8 cellular contexts compared by ENCODE assay signal in genomic region chr17:19867654-19868395, GRCh38. TPM values are rescaled to one million over a fixed set of nuclear protein-coding genes. Genes with fewer than 3 reads are reported as not detected.
DNase-seq lines count a peak whose midpoint lies in the region; ATAC-seq and TF ChIP-seq lines count a peak whose summit lies in the region.

Gene ULK2 (minus strand): TSS chr17:19867936. CDS start chr17:19867417, 519 bp downstream.

- peaks cover 34% of the 10 kb centered on the region for H3K27me3 Mint-ChIP-seq in WTC11 (ENCODE audit: low read depth)

- POLR2A ChIA-PET in WTC11 (lab: Charles Lee) = interaction anchor here (1.1 to 1.5 kb wide), 2 partner anchors 219 to 288 kb away, joined by 3 read pairs; partner anchors contain the start of gene ALDH3A2

- 0 out of 2 replicates have a peak, but pooled peaks cover under 1% of the 10 kb centered on the region for H3K9me3 Mint-ChIP-seq in WTC11

- ATAC-seq in GM18909 (IDR thresholded peaks at IDR 0.05; ENCODE audit: poor library complexity, unreplicated experiment) (peak; percentile 59), WTC11 (peak; percentile 79), left colon (peak; percentile 87)

- TF ChIP-seq CTCF in LNCAP (IDR thresholded peaks at IDR 0.05) (peak; percentile 37; the same call in 1 of the 2 replicates), WTC11 (IDR thresholded peaks at IDR 0.05) (no peak)

- H3K36me3 Mint-ChIP-seq in WTC11 = no peaks in the 10 kb centered on the region

- intact Hi-C loops in left colon (cut with DNase I, micrococcal nuclease) = no loop called here

- H3K4me1 Mint-ChIP-seq in WTC11 = peaks cover 3% of the 10 kb centered on the region

- no peak within 1 kb of the TSS for H3K27ac Mint-ChIP-seq in WTC11

- CTCF ChIA-PET in WTC11 (lab: Charles Lee) = interaction anchor here (0.6 to 1.7 kb wide), 8 partner anchors 33 to 749 kb away, joined by 3 to 6 read pairs (median 3); partner anchors contain the start of genes AKAP10, MAPK7 and SPECC1

- peak within 1 kb of the TSS; percentile 79 for H3K4me3 Mint-ChIP-seq in WTC11

- DNase-seq in AG08396 (ENCODE audit: low spot score) (peak; percentile 90), WTC11 (ENCODE audit: low spot score) (peak; percentile 70), dermis blood vessel endothelial cell (peak; percentile 83), left colon (peak; percentile 36 to 57), NCI-H524 treated with DMSO at 0.1 percent for 48 hours (lab: John Stamatoyannopoulos, UW) (no peak)
- peak; percentile 12 to 51 (median 24) for DNase-seq in stimulated activated CD4-positive, alpha-beta T cell treated with anti-CD3 and anti-CD28 coated beads, Interleukin-12 subunit alpha, Interleukin-12 subunit beta, amount 100 ng/mL, for 48 hours (ENCODE audit: low read depth in 2 of 3, low spot score in 1 of 3)

TF ChIP-seq in WTC11, 78 proteins besides CTCF, POLR2A, EP300 and RAD21 (continues in another document):
- TF ChIP-seq ZBTB43 (CRISPR knock-in tag; IDR thresholded peaks at IDR 0.05) = 0 out of 2 replicates have a peak, but pooled peaks have one; percentile 56
- no peak for TF ChIP-seq STAT6 (CRISPR knock-in tag; conservative IDR thresholded peaks at IDR 0.05; ENCODE audit: low read depth)
- TF ChIP-seq SP1 (CRISPR knock-in tag; conservative IDR thresholded peaks at IDR 0.05) = peak; percentile 77
- TF ChIP-seq ZSCAN18 (CRISPR knock-in tag; IDR thresholded peaks at IDR 0.05) = 0 out of 2 replicates have a peak, but pooled peaks have one; percentile 42
- peak; percentile 65; the same call in 1 of the 2 replicates for TF ChIP-seq PRRX2 (CRISPR knock-in tag; IDR thresholded peaks at IDR 0.05)
- TF ChIP-seq AR (CRISPR knock-in tag; IDR thresholded peaks at IDR 0.05) = no peak
- no peak for TF ChIP-seq ETV6 (CRISPR knock-in tag; IDR thresholded peaks at IDR 0.05)
- 0 out of 2 replicates have a peak, but pooled peaks have one; percentile 14 for TF ChIP-seq ATF1 (CRISPR knock-in tag; IDR thresholded peaks at IDR 0.05)
- TF ChIP-seq NFE2L1 (CRISPR knock-in tag; IDR thresholded peaks at IDR 0.05) = no peak
- peak; percentile 83; the same call in 1 of the 2 replicates for TF ChIP-seq TCF7 (CRISPR knock-in tag; IDR thresholded peaks at IDR 0.05; ENCODE audit: low read depth)
- TF ChIP-seq GABPB1 (CRISPR knock-in tag; IDR thresholded peaks at IDR 0.05) = no peak
- TF ChIP-seq JUN (CRISPR knock-in tag; IDR thresholded peaks at IDR 0.05) = peak; percentile 47; the same call in 1 of the 2 replicates
- peak; percentile 77 for TF ChIP-seq FOXK1 (CRISPR knock-in tag; IDR thresholded peaks at IDR 0.05)
- TF ChIP-seq NR3C1 (CRISPR knock-in tag; conservative IDR thresholded peaks at IDR 0.05; ENCODE audit: low read depth) = 0 out of 2 replicates have a peak, but pooled peaks have one; percentile 37
- peak; percentile 96; the same call in 1 of the 2 replicates for TF ChIP-seq FOXP1 (CRISPR knock-in tag; IDR thresholded peaks at IDR 0.05; ENCODE audit: borderline replicate concordance)
- peak; percentile 62; the same call in 1 of the 2 replicates for TF ChIP-seq MYBL2 (CRISPR knock-in tag; IDR thresholded peaks at IDR 0.05)
- TF ChIP-seq ZNF512 (CRISPR knock-in tag; IDR thresholded peaks at IDR 0.05; ENCODE audit: borderline replicate concordance) = no peak
- TF ChIP-seq MAX (CRISPR knock-in tag; IDR thresholded peaks at IDR 0.05) = peak; percentile 20; the same call in 1 of the 2 replicates
- peak; percentile 33; the same call in 1 of the 2 replicates for TF ChIP-seq ZNF423 (CRISPR knock-in tag; IDR thresholded peaks at IDR 0.05)

RNA-seq across cellular contexts. Expression of gene ULK2, which starts in this region (rescaled TPM):
- total RNA-seq in WTC11 (2021) (5.1 to 7.8 TPM (median 7.8 TPM) in 3 replicates), dermis blood vessel endothelial cell (13.6 and 18.4 TPM in 2 replicates), left colon (1 to 10 TPM; 5.5 to 8.2 TPM)
